16 cellular contexts compared by ENCODE assay signal in the genomic region with DNA sequence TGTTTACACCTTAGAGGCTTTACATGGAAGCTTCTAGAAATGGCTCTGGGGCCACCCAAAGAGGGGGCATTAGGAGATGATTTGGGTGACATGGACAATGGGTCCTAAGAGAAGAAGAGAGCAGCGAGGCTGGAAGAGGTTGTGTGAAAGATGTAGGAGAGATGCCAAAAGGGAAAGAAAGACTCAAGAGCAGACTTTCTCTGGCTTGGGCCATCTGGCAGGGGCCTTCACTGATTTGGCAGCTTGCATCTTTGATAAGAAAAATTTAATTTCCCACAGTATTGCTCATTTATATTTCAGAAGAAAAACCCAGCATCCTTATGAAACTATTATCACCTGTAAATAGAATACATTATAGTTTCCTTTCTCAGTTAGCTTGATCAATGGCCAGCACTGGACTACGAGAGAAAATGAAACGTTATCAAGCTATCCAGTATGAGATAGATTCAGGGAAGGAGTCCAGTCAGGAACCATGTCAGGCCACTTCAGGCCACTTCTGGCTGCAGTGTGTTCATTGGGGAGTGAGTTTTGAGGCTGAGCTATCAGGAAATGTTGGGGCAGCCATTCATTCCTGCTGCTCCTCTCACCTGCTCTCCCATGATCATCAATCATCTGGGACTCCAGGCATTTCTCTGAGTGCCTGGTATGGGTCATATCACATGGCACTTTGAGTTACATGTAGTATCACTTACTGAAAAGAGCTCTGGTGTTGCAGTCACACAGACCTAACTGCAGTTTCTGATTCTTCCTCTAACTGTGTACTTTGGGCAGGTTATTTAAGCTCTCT. TPM values are rescaled to one million over a fixed set of nuclear protein-coding genes. Genes with fewer than 3 reads are reported as not detected.
"Had no signal": no experiment of that assay in that cellular context is flagged by ENCODE, and none has a peak within 500 bp of the region (broad histone marks: within the 10 kb centered on the region; RNA-seq: fewer than 3 reads in every experiment).

No MANE protein-coding gene starts in this region.

- ATAC-seq: activated T-helper 17 cell treated with anti-CD3 and anti-CD28 coated beads, Interleukin-2, amount 50 U/mL, for 72 hours; heart right ventricle; left ventricle myocardium superior; psoas muscle had no signal

- DNase-seq: activated CD4-positive, alpha-beta T cell treated with anti-CD3 and anti-CD28 coated beads, Interleukin-2, amount 50 U/mL, for 1 hour; activated CD4-positive, CD25-positive, alpha-beta regulatory T cell; activated naive CD4-positive, alpha-beta T cell treated with anti-CD3 and anti-CD28 coated beads for 36 hours; activated T-cell treated with anti-CD3 and anti-CD28 coated beads for 4 hours; colonic mucosa; effector CD4-positive, alpha-beta T cell; heart right ventricle; left ventricle myocardium superior; psoas muscle; sigmoid colon; stimulated activated CD4-positive, alpha-beta T cell treated with anti-CD3 and anti-CD28 coated beads, Interleukin-2, amount 100 ng/mL, for 24 hours; stimulated activated naive CD4-positive, alpha-beta T cell had no signal

RNA-seq across cellular contexts. Expression of a gene that starts 10.3 kb away (rescaled TPM):
- polyA plus RNA-seq: cardiac muscle cell, endothelial cell of umbilical vein, fibroblast of lung had no signal
